In genomic region chr19:17783721-17784120, GRCh38 we compare ENCODE assay signal across 3 cellular contexts. TPM values are rescaled to one million over a fixed set of nuclear protein-coding genes. Genes with fewer than 3 reads are reported as not detected.
"Had no signal": no experiment of that assay in that cellular context is flagged by ENCODE, and none has a peak within 500 bp of the region (broad histone marks: within the 10 kb centered on the region; RNA-seq: fewer than 3 reads in every experiment).

No MANE protein-coding gene starts in this region.

RNA-seq across cellular contexts. Expression of gene B3GNT3, which starts 11.2 kb away (rescaled TPM):
- total RNA-seq: Right ventricle myocardium superior, SJSA1 had no signal

RNA-seq across cellular contexts. Expression of gene INSL3, which starts 37.6 kb away (rescaled TPM):
- total RNA-seq: NCI-H460, Right ventricle myocardium superior, SJSA1 had no signal
